11 cellular contexts compared by ENCODE assay signal in genomic region chr17:44906010-44906646, GRCh38. TPM values are rescaled to one million over a fixed set of nuclear protein-coding genes. Genes with fewer than 3 reads are reported as not detected.
DNase-seq lines count a peak whose midpoint lies in the region; ATAC-seq and TF ChIP-seq lines count a peak whose summit lies in the region.
"Had no signal": no experiment of that assay in that cellular context is flagged by ENCODE, and none has a peak within 500 bp of the region (broad histone marks: within the 10 kb centered on the region; RNA-seq: fewer than 3 reads in every experiment).

No MANE protein-coding gene starts in this region.

- ATAC-seq in GM21447 (IDR thresholded peaks at IDR 0.05; ENCODE audit: unreplicated experiment), result no peak

- TF ChIP-seq POLR2A in lower leg skin (IDR thresholded peaks at IDR 0.05) (no peak), vagina (IDR thresholded peaks at IDR 0.05) (no peak)

- H3K27me3 ChIP-seq in WERI-Rb-1 (ENCODE audit: insufficient read depth, low read depth, severe bottlenecking) (no peaks in the 10 kb centered on the region), vagina (no peaks in the 10 kb centered on the region)
- H3K27me3 ChIP-seq: sigmoid colon had no signal

- in situ Hi-C loops in ACHN (cut with HindIII; ENCODE audit: low pct_ligation_motif_present, low pct_unique_long_range_greater_than_20kb, low sequenced_read_pairs), result no loop called here

- intact Hi-C loops in lower leg skin (cut with DNase I; ENCODE audit: low total_unique reads) (no loop called here), vagina (cut with DNase I) (loop anchor here (5.0 kb wide), 1 partner anchor 1156 kb away; no protein-coding TSS in a partner anchor)

- peak; percentile 92 for DNase-seq in ACHN
- peak; percentile 83 for DNase-seq in HS-5 (ENCODE audit: low read depth)
- peak; percentile 41 for DNase-seq in WERI-Rb-1
- DNase-seq in kidney tubule cell (ENCODE audit: low spot score), result peak; percentile 86
- DNase-seq in lower leg skin (ENCODE audit: low spot score in 2 of 2), result no peak
- DNase-seq in vagina (ENCODE audit: extremely low spot score in 2 of 2), result no peak
- DNase-seq in NCI-H146 (lab: John Stamatoyannopoulos, UW), result no peak
- DNase-seq: sigmoid colon had no signal

- H3K9me3 ChIP-seq in WERI-Rb-1 (ENCODE audit: severe bottlenecking) (no peaks in the 10 kb centered on the region), vagina (no peaks in the 10 kb centered on the region)
- H3K9me3 ChIP-seq: sigmoid colon had no signal

- TF ChIP-seq CTCF in WERI-Rb-1 (IDR thresholded peaks at IDR 0.05; ENCODE audit: low read depth, low read length), result no peak
- TF ChIP-seq CTCF in lower leg skin (IDR thresholded peaks at IDR 0.05), result no peak
- TF ChIP-seq CTCF in vagina (IDR thresholded peaks at IDR 0.05), result no peak

- peaks cover 4% of the 10 kb centered on the region for H3K4me1 ChIP-seq in vagina

- whole genome bisulfite sequencing in lower leg skin, 2 donors, result 78 to 85% methylated on average over 10 of the region's 10 CpGs

- no peaks in the 10 kb centered on the region; the same call in none of the 2 replicates for H3K36me3 ChIP-seq in WERI-Rb-1
- no peaks in the 10 kb centered on the region for H3K36me3 ChIP-seq in vagina
- H3K36me3 ChIP-seq: sigmoid colon had no signal

- H3K4me3 ChIP-seq in WERI-Rb-1 (ENCODE audit: low read depth, low read length) (no peak overlapping the region), lower leg skin (ENCODE audit: low read depth, poor library complexity, severe bottlenecking) (no peak overlapping the region), vagina (no peak overlapping the region)
- H3K4me3 ChIP-seq: sigmoid colon had no signal

- H3K27ac ChIP-seq in WERI-Rb-1 (peak overlapping the region; percentile 38), vagina (no peak overlapping the region)
- H3K27ac ChIP-seq: C4-2B, sigmoid colon had no signal

RNA-seq across cellular contexts. Expression of gene EFTUD2, which starts 6.9 kb away (rescaled TPM):
- total RNA-seq in lower leg skin (10 to 100 TPM; 45.0 to 69.2 (median 51.5) TPM), vagina (55.5 TPM)

RNA-seq across cellular contexts. Expression of gene GFAP, which starts 9.2 kb away (rescaled TPM):
- total RNA-seq in lower leg skin, result under 1 TPM in 1 of 4 donors, not detected in 3; 0.25 TPM
- total RNA-seq in vagina, result not detected
- total RNA-seq: glomerular endothelial cell, sigmoid colon had no signal

RNA-seq across cellular contexts. Expression of gene KIF18B, which starts 41.4 kb away (rescaled TPM):
- total RNA-seq in lower leg skin, result 1 to 10 TPM; 1.0 to 2.4 (median 1.5) TPM
- 0.74 TPM for total RNA-seq in vagina

RNA-seq across cellular contexts. Expression of gene HIGD1B, which starts 58.4 kb away (rescaled TPM):
- under 1 TPM in 1 of 4 donors, not detected in 3; 0.52 TPM for total RNA-seq in lower leg skin
- total RNA-seq in vagina, result not detected
- total RNA-seq: glomerular endothelial cell had no signal

Comparison
In these comparisons a context has a peak if more than half of its experiments do, and no peak if none do; other contexts are left out.
1. DNase-seq: peak in ACHN (single experiment), HS-5 (single experiment), WERI-Rb-1 (single experiment) and kidney tubule cell (single experiment); none in lower leg skin (0 of 2), vagina (0 of 2) and NCI-H146 (single experiment).